10 cellular contexts compared by ENCODE assay signal in the genomic region with DNA sequence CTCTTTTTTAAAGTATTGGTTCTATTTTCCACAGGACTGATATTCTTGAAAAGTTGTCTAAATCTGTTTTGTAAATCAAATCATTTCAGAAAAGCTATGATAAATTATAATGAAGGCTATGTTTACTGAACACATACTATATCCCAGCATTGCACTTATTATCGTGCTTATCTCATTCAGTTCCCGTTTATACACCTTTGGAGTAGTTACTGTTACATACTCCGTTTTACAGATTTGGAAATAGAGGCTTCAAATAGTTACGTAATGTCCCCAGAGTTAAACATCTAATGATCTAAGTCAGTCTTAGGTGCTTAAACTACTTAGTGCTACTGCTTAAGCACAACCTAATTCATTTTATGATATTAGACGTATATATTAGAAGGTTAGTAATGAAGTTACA. TPM values are rescaled to one million over a fixed set of nuclear protein-coding genes. Genes with fewer than 3 reads are reported as not detected.
DNase-seq lines count a peak whose midpoint lies in the region; ATAC-seq and TF ChIP-seq lines count a peak whose summit lies in the region.
"Had no signal": no experiment of that assay in that cellular context is flagged by ENCODE, and none has a peak within 500 bp of the region (broad histone marks: within the 10 kb centered on the region; RNA-seq: fewer than 3 reads in every experiment).

No MANE protein-coding gene starts in this region.

- BruUV-seq in Caco-2 (replicated peaks; lab: Mats Ljungman, UMichigan): TSS peak; percentile 66
- BruUV-seq in Panc1 (replicated peaks; lab: Mats Ljungman, UMichigan): TSS peak; percentile 88

- TF ChIP-seq CTCF in Caco-2 (IDR thresholded peaks at IDR 0.05; ENCODE audit: insufficient read depth in 1 of 2, low read depth in 1 of 2, low read length in 1 of 2, severe bottlenecking in 1 of 2, unreplicated experiment in 1 of 2) (no peak), Panc1 (IDR thresholded peaks at IDR 0.05) (no peak), fibroblast of the aortic adventitia (IDR thresholded peaks at IDR 0.05; ENCODE audit: insufficient read depth, low read length) (no peak), retinal pigment epithelial cell (conservative IDR thresholded peaks at IDR 0.05; ENCODE audit: low read depth, low read length) (no peak), omental fat pad (IDR thresholded peaks at IDR 0.05) (no peak)

- no peaks in the 10 kb centered on the region for H3K9me3 Mint-ChIP-seq in Caco-2 (ENCODE audit: unreplicated experiment)
- H3K9me3 Mint-ChIP-seq: dendritic cell treated with granulocyte-macrophage colony-stimulating factor and Interleukin-4, amounts not matched to agents 40 ng/mL and 50 ng/mL, for 4 days; neural crest cell had no signal

- no peaks in the 10 kb centered on the region for H3K36me3 ChIP-seq in Caco-2 (ENCODE audit: control insufficient read depth, insufficient read depth, low read length)
- H3K36me3 ChIP-seq in Panc1 (ENCODE audit: control insufficient read depth, insufficient read depth, low read length): no peaks in the 10 kb centered on the region; the same call in 1 of the 2 replicates

- intact Hi-C loops in Caco-2 (cut with micrococcal nuclease; ENCODE audit: unreplicated experiment): loop anchor here (1.0 to 5.0 kb wide), 4 partner anchors 47 to 278 kb away; no protein-coding TSS in a partner anchor
- intact Hi-C loops in Panc1 (cut with micrococcal nuclease; ENCODE audit: unreplicated experiment): loop anchor here (1.0 to 5.0 kb wide), 2 partner anchors 47 to 277 kb away; no protein-coding TSS in a partner anchor

- H3K27me3 ChIP-seq in Caco-2 (replicated peaks; ENCODE audit: control insufficient read depth, insufficient read depth, low read length) (no peaks in the 10 kb centered on the region), Panc1 (ENCODE audit: control insufficient read depth, insufficient read depth, low read length) (no peaks in the 10 kb centered on the region)

- no peak for DNase-seq in Caco-2
- no peak for DNase-seq in Panc1 (ENCODE audit: low read depth, low spot score)
- no peak for DNase-seq in fibroblast of the aortic adventitia (ENCODE audit: low read depth)
- no peak for DNase-seq in retinal pigment epithelial cell (ENCODE audit: low read depth)
- DNase-seq in DMS153 (lab: John Stamatoyannopoulos, UW): no peak
- no peak for DNase-seq in omental fat pad (ENCODE audit: low spot score)

- H3K4me1 ChIP-seq in Caco-2: peaks cover 32% of the 10 kb centered on the region
- H3K4me1 ChIP-seq in Panc1 (ENCODE audit: control insufficient read depth, insufficient read depth, low read length): no peaks in the 10 kb centered on the region

- H3K4me1 Mint-ChIP-seq in Caco-2 (ENCODE audit: low read depth, unreplicated experiment): peaks cover 7% of the 10 kb centered on the region

- POLR2A ChIA-PET in Caco-2 (lab: Charles Lee) (no interaction called here), Panc1 (lab: Charles Lee) (no interaction called here)

- H3K4me3 ChIP-seq in Caco-2 (ENCODE audit: low read depth, low read length): peak overlapping the region; percentile 82
- H3K4me3 ChIP-seq in Panc1 (ENCODE audit: low read depth in 2 of 2, low read length in 2 of 2): peak overlapping the region; percentile 97 to 99
- peak overlapping the region; percentile 99 for H3K4me3 ChIP-seq in fibroblast of the aortic adventitia (ENCODE audit: low read depth, low read length)
- peak overlapping the region; percentile 99 for H3K4me3 ChIP-seq in retinal pigment epithelial cell (ENCODE audit: low read length)

- in situ Hi-C loops in Panc1 (cut with HindIII; ENCODE audit: low pct_unique_long_range_greater_than_20kb, low sequenced_read_pairs): no loop called here

- CTCF ChIA-PET in Caco-2 (lab: Charles Lee) (no interaction called here), Panc1 (lab: Charles Lee) (no interaction called here)

- no peak overlapping the region for H3K4me3 Mint-ChIP-seq in Caco-2 (ENCODE audit: unreplicated experiment)
- H3K4me3 Mint-ChIP-seq: dendritic cell treated with granulocyte-macrophage colony-stimulating factor and Interleukin-4, amounts not matched to agents 40 ng/mL and 50 ng/mL, for 4 days had no signal

- H3K27ac ChIP-seq in Panc1 (ENCODE audit: low read length): no peak overlapping the region; the same call in 1 of the 2 replicates

- H3K27me3 Mint-ChIP-seq in Caco-2 (ENCODE audit: insufficient read depth, unreplicated experiment): peaks cover 4% of the 10 kb centered on the region
- H3K27me3 Mint-ChIP-seq: dendritic cell treated with granulocyte-macrophage colony-stimulating factor and Interleukin-4, amounts not matched to agents 40 ng/mL and 50 ng/mL, for 4 days had no signal

- ATAC-seq in Panc1 (no peak), GM18502 (IDR thresholded peaks at IDR 0.05; ENCODE audit: poor library complexity, unreplicated experiment) (no peak), GM21367 (IDR thresholded peaks at IDR 0.05; ENCODE audit: unreplicated experiment) (no peak), omental fat pad (ENCODE audit: low FRiP score) (no peak)

- H3K27ac Mint-ChIP-seq in Caco-2 (ENCODE audit: unreplicated experiment): no peak overlapping the region
- H3K27ac Mint-ChIP-seq: dendritic cell treated with granulocyte-macrophage colony-stimulating factor and Interleukin-4, amounts not matched to agents 40 ng/mL and 50 ng/mL, for 4 days had no signal

- H3K36me3 Mint-ChIP-seq in Caco-2 (ENCODE audit: insufficient read depth, unreplicated experiment): no peaks in the 10 kb centered on the region

- no peaks in the 10 kb centered on the region for H3K9me3 ChIP-seq in Caco-2
- no peaks in the 10 kb centered on the region for H3K9me3 ChIP-seq in Panc1 (ENCODE audit: control insufficient read depth, insufficient read depth, low read depth, low read length)

RNA-seq across cellular contexts. Expression of gene NUP205, which starts 1.2 kb away (rescaled TPM):
- total RNA-seq in Caco-2 (2022) (114 and 115 TPM in 2 replicates), Panc1 (2021; ENCODE audit: unreplicated experiment) (90.4 TPM), fibroblast of the aortic adventitia (ENCODE audit: low replicate concordance) (77.5 and 78.4 TPM in 2 replicates), omental fat pad (10 to 100 TPM; 26.7 to 37.5 (median 30.7) TPM)
- 24.4 TPM for polyA plus RNA-seq in Panc1 (2012; ENCODE audit: insufficient read length)

RNA-seq across cellular contexts. Expression of gene CNOT4, which starts 49.0 kb away (rescaled TPM):
- total RNA-seq in Caco-2 (2022) (22.0 and 22.6 TPM in 2 replicates), Panc1 (2021; ENCODE audit: unreplicated experiment) (22.3 TPM), fibroblast of the aortic adventitia (ENCODE audit: low replicate concordance) (7.1 and 21.1 TPM in 2 replicates), omental fat pad (10 to 100 TPM; 19.8 to 21.8 (median 20.2) TPM)
- polyA plus RNA-seq in Panc1 (2012; ENCODE audit: insufficient read length): 8.9 TPM
